18 cellular contexts compared by ENCODE assay signal in the genomic region with DNA sequence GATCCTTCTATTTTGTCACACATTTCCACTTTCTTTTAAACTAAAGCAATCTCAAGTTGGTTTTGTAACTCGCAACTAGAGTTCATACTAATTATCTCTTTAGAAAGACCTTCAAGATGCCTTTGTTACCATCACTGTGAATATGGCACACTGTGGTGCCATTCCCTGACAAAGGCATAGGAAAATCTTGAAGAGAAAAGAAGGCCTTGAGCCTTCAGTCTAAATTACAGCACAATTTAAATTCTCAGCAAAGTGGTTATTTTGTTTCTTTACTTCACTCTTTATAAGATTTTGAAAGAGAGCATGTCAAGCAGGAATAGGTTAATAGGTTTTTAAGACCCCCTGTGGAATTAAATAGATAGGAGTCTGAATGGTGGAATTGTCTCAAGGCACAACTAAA.
"Had no signal": no experiment of that assay in that cellular context is flagged by ENCODE, and none has a peak within 500 bp of the region (broad histone marks: within the 10 kb centered on the region; RNA-seq: fewer than 3 reads in every experiment).

No MANE protein-coding gene starts in this region.

- H3K36me3 ChIP-seq: SJSA1 had no signal

- H3K9me3 ChIP-seq: SJSA1 had no signal

- H3K4me2 ChIP-seq: KMS-11 had no signal

- H3K27ac ChIP-seq: HL-60, KMS-11, SJSA1, SK-N-MC had no signal

- DNase-seq: Kasumi-1, MM.1S, NCI-H1092 treated with DMSO at 0.1 percent for 48 hours, NCI-H1436, NCI-H187, NCI-H2029, NCI-H2081 treated with DMSO at 0.1 percent for 48 hours, NCI-H524, NCI-H69, NCI-H774, Right ventricle myocardium superior, RPMI8226, SIG-M5 had no signal

- H3K9ac ChIP-seq: KMS-11 had no signal

- H3K27me3 ChIP-seq: SJSA1 had no signal

- H3K4me3 ChIP-seq: K562, SJSA1, SK-N-MC had no signal

- ATAC-seq: K562 had no signal
